In genomic region chr10:5260828-5261227, GRCh38 we compare ENCODE assay signal across 18 cellular contexts.
DNase-seq lines count a peak whose midpoint lies in the region; ATAC-seq and FAIRE-seq lines count a peak whose summit lies in the region.
"Had no signal": no experiment of that assay in that cellular context is flagged by ENCODE, and none has a peak within 500 bp of the region (broad histone marks: within the 10 kb centered on the region; RNA-seq: fewer than 3 reads in every experiment).

No MANE protein-coding gene starts in this region.

- H3K4me1 ChIP-seq in small intestine (ENCODE audit: control insufficient read depth in 2 of 2, insufficient read depth in 1 of 2, low read depth in 1 of 2, low read length in 1 of 2): no peaks in the 10 kb centered on the region
- H3K4me1 ChIP-seq: BLaER1, HAP-1 had no signal

- peak; percentile 78 for ATAC-seq in left colon
- ATAC-seq in GM21528 (IDR thresholded peaks at IDR 0.05; ENCODE audit: low FRiP score, unreplicated experiment): no peak
- no peak for ATAC-seq in GM18519 (IDR thresholded peaks at IDR 0.05; ENCODE audit: low FRiP score, unreplicated experiment)
- ATAC-seq: CD8-positive, alpha-beta T cell had no signal

- intact Hi-C loops in left colon (cut with DNase I, micrococcal nuclease): no loop called here

- DNase-seq in NCI-H146 (lab: John Stamatoyannopoulos, UW) (peak; percentile 26), NCI-H146 treated with DMSO at 0.1 percent for 48 hours (lab: John Stamatoyannopoulos, UW; ENCODE audit: unreplicated experiment) (no peak), NCI-H748 (lab: John Stamatoyannopoulos, UW; ENCODE audit: unreplicated experiment) (peak; percentile 67), left colon (no peak), small intestine (peak; percentile 18), GF-D8 (lab: John Stamatoyannopoulos, UW) (no peak)
- DNase-seq: CD8-positive, alpha-beta T cell; COR-L47; DMS 273 treated with DMSO at 0.1 percent for 48 hours; DMS53; DND-41; EL had no signal

- H3K4me3 ChIP-seq in small intestine (ENCODE audit: low read depth in 1 of 2, low read length in 2 of 2): no peak overlapping the region
- H3K4me3 ChIP-seq: BLaER1, HAP-1 had no signal

- no peaks in the 10 kb centered on the region for H3K36me3 ChIP-seq in small intestine (ENCODE audit: control insufficient read depth in 2 of 2, insufficient read depth in 2 of 2, low read length in 2 of 2)
- H3K36me3 ChIP-seq: BLaER1, HAP-1 had no signal

- no peak for FAIRE-seq in small intestine (lab: Jason Lieb, UNC)
- FAIRE-seq: GM12891 had no signal

- H3K27ac ChIP-seq in small intestine (ENCODE audit: low read depth in 1 of 2, low read length in 1 of 2): no peak overlapping the region
- H3K27ac ChIP-seq: 22Rv1, BLaER1 had no signal

- WGBS in small intestine, 3 donors: 29 to 72% (median 57%) methylated on average over 3 of the region's 3 CpGs

- no peaks in the 10 kb centered on the region for H3K27me3 ChIP-seq in small intestine (ENCODE audit: control insufficient read depth in 2 of 2, insufficient read depth in 2 of 2, low read length in 2 of 2)
- H3K27me3 ChIP-seq: BLaER1 had no signal

- no peaks in the 10 kb centered on the region for H3K9me3 ChIP-seq in small intestine (ENCODE audit: control insufficient read depth, low read depth)
- H3K9me3 ChIP-seq: HAP-1 had no signal

Comparison
In these comparisons a context has a peak if more than half of its experiments do, and no peak if none do; other contexts are left out.
1. DNase-seq: peak in NCI-H146 (single experiment), NCI-H748 (single experiment) and small intestine (single experiment); none in NCI-H146 treated with DMSO at 0.1 percent for 48 hours (single experiment), left colon (0 of 2) and GF-D8 (single experiment).